Comparison of ENCODE assay signal across 14 cellular contexts in genomic region chr4:55491486-55491885, GRCh38.
"Had no signal": no experiment of that assay in that cellular context is flagged by ENCODE, and none has a peak within 500 bp of the region (broad histone marks: within the 10 kb centered on the region; RNA-seq: fewer than 3 reads in every experiment).

No MANE protein-coding gene starts in this region.

- H3K4me3 ChIP-seq: esophagus muscularis mucosa, lung, smooth muscle cell had no signal

- H3K4me2 ChIP-seq: smooth muscle cell had no signal

- H3K27me3 Mint-ChIP-seq: activated naive CD8-positive, alpha-beta T cell; naive thymus-derived CD4-positive, alpha-beta T cell; progenitor cell of endocrine pancreas had no signal

- H3K4me1 ChIP-seq: esophagus muscularis mucosa had no signal

- H3K27ac Mint-ChIP-seq: activated naive CD8-positive, alpha-beta T cell; immature natural killer cell; naive thymus-derived CD4-positive, alpha-beta T cell; progenitor cell of endocrine pancreas; T-helper 2 cell treated with Interferon-gamma antibody and Interleukin-4, amounts not matched to agents 5 μg/mL and 100 μg/mL, for 36 hours had no signal

- DNase-seq: activated CD4-positive, alpha-beta T cell treated with anti-CD3 and anti-CD28 coated beads, Interleukin-2, amount 50 U/mL, for 4 hours; activated T-cell treated with anti-CD3 and anti-CD28 coated beads, Interleukin-2, amount 50 U/mL, for 1 hour; anterior cingulate cortex; immature natural killer cell; left colon; naive thymus-derived CD4-positive, alpha-beta T cell; right cardiac atrium had no signal

- H3K27ac ChIP-seq: esophagus muscularis mucosa had no signal

- ATAC-seq: activated CD4-positive, CD25-positive, alpha-beta regulatory T cell treated with anti-CD3 and anti-CD28 coated beads, Interleukin-2, amount 50 U/mL, for 24 hours; left colon; naive thymus-derived CD4-positive, alpha-beta T cell; right cardiac atrium had no signal

- H3K9me3 ChIP-seq: esophagus muscularis mucosa had no signal

- H3K9me3 Mint-ChIP-seq: immature natural killer cell; T-helper 2 cell treated with Interferon-gamma antibody and Interleukin-4, amounts not matched to agents 5 μg/mL and 100 μg/mL, for 36 hours had no signal

- H3K27me3 ChIP-seq: esophagus muscularis mucosa had no signal

- H3K4me3 Mint-ChIP-seq: activated naive CD8-positive, alpha-beta T cell; immature natural killer cell; naive thymus-derived CD4-positive, alpha-beta T cell; T-helper 2 cell treated with Interferon-gamma antibody and Interleukin-4, amounts not matched to agents 5 μg/mL and 100 μg/mL, for 36 hours had no signal
